Comparison of ENCODE assay signal across 19 cellular contexts in genomic region chr10:111410740-111411139, GRCh38.
"Had no signal": no experiment of that assay in that cellular context is flagged by ENCODE, and none has a peak within 500 bp of the region (broad histone marks: within the 10 kb centered on the region; RNA-seq: fewer than 3 reads in every experiment).

No MANE protein-coding gene starts in this region.

- FAIRE-seq: islet of Langerhans had no signal

- H3K27me3 ChIP-seq: body of pancreas, left lung, neutrophil had no signal

- H3K4me3 ChIP-seq: body of pancreas, left lung, mucosa of descending colon, skin epidermis had no signal

- H3K9me3 ChIP-seq: body of pancreas, left lung, mucosa of descending colon, neutrophil had no signal

- H3K4me1 ChIP-seq: body of pancreas, left lung had no signal

- H3K36me3 ChIP-seq: left lung, neutrophil had no signal

- DNase-seq: activated CD4-positive, alpha-beta memory T cell treated with anti-CD3 and anti-CD28 coated beads for 36 hours; activated CD4-positive, alpha-beta T cell treated with anti-CD3 and anti-CD28 coated beads for 36 hours; activated gamma-delta T cell; activated T-cell treated with anti-CD3 and anti-CD28 coated beads, Interleukin-2, amount 50 U/mL, for 48 hours; amygdala; body of pancreas; cerebellar nuclear complex; effector memory CD4-positive, alpha-beta T cell; mammary epithelial cell; mucosa of descending colon; naive thymus-derived CD8-positive, alpha-beta T cell; posterior cingulate gyrus; stimulated activated CD4-positive, alpha-beta T cell treated with anti-CD3 and anti-CD28 coated beads, Interleukin-4, amount 100 ng/mL, for 4 hours; stimulated activated CD8-positive, alpha-beta memory T cell treated with anti-CD3 and anti-CD28 coated beads, Interleukin-4, amount 100 ng/mL, for 48 hours; stimulated activated naive CD4-positive, alpha-beta T cell treated with Interleukin-2 at 50 U/mL for 16 hours had no signal

- H3K27ac ChIP-seq: body of pancreas, left lung, neutrophil had no signal
